In genomic region chr15:78012643-78013077, GRCh38 we compare ENCODE assay signal across 2 cellular contexts.
TF ChIP-seq lines count a peak whose summit lies in the region.

No MANE protein-coding gene starts in this region.

TF ChIP-seq in H1, 55 proteins besides CTCF, POLR2A, EP300 and RAD21:
- peak; percentile 63; the same call in 1 of the 2 replicates for TF ChIP-seq CEBPB (IDR thresholded peaks at IDR 0.05; ENCODE audit: low read depth, low read length)
- TF ChIP-seq, protein P1, sequence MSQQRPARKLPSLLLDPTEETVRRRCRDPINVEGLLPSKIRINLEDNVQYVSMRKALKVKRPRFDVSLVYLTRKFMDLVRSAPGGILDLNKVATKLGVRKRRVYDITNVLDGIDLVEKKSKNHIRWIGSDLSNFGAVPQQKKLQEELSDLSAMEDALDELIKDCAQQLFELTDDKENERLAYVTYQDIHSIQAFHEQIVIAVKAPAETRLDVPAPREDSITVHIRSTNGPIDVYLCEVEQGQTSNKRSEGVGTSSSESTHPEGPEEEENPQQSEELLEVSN (IDR thresholded peaks at IDR 0.05) = no peak

TF ChIP-seq in SK-N-SH treated with all-trans-retinoic acid at 6 μM for 48 hours, 23 proteins besides CTCF, POLR2A, EP300 and RAD21:
- TF ChIP-seq ZFP30 (CRISPR knock-in tag; IDR thresholded peaks at IDR 0.05) (no peak), CSDC2 (CRISPR knock-in tag; IDR thresholded peaks at IDR 0.05) (no peak), OSR1 (CRISPR knock-in tag; IDR thresholded peaks at IDR 0.05) (no peak), RARB (CRISPR knock-in tag; IDR thresholded peaks at IDR 0.05) (no peak), GLIS3 (CRISPR knock-in tag; IDR thresholded peaks at IDR 0.05) (no peak), ARNTL (CRISPR knock-in tag; IDR thresholded peaks at IDR 0.05; ENCODE audit: borderline replicate concordance, low read depth) (no peak), ESRRG (CRISPR knock-in tag; IDR thresholded peaks at IDR 0.05) (no peak), SNAI2 (CRISPR knock-in tag; IDR thresholded peaks at IDR 0.05) (no peak), ZNF8 (CRISPR knock-in tag; IDR thresholded peaks at IDR 0.05) (no peak), ZFP3 (CRISPR knock-in tag; IDR thresholded peaks at IDR 0.05) (no peak), PATZ1 (CRISPR knock-in tag; IDR thresholded peaks at IDR 0.05; ENCODE audit: borderline replicate concordance) (no peak), ZNF565 (CRISPR knock-in tag; conservative IDR thresholded peaks at IDR 0.05; ENCODE audit: low read depth) (no peak)
